ENCODE assay signal across 14 cellular contexts in the genomic region with DNA sequence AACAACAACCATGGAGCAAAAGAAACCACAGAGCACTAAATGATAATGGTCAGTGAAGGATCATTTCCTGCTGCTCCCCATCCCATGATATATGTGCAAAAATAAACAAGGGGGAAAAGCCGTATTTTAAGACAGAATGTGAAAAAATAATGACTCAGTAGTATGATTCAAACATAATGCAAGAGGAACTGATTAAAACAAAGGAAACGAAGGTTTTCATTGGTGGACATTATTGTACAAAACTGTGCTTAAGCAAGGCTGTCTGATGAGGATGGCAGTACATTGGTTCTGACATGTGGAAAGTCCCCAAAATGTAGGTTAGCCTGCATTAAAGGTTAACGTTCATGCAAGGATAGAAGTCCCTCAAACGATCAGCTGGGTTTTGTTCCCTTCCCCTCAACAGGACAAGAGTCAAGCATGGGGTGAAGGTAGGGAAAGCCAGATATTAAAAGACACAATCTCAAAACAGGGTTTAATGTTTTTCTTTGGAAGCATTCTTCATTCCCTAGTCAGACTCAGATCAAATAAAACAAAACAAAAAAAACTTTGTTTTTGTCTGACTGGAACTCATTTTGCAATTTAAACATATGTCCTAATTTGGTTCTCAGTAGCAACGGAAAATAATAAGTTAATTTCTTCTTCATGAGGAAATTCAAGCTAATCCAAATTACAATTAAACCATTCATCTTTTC. TPM values are rescaled to one million over a fixed set of nuclear protein-coding genes. Genes with fewer than 3 reads are reported as not detected.
DNase-seq lines count a peak whose midpoint lies in the region; ATAC-seq and TF ChIP-seq lines count a peak whose summit lies in the region.
"Had no signal": no experiment of that assay in that cellular context is flagged by ENCODE, and none has a peak within 500 bp of the region (broad histone marks: within the 10 kb centered on the region; RNA-seq: fewer than 3 reads in every experiment).

No MANE protein-coding gene starts in this region.

- H3K9me3 Mint-ChIP-seq in chondrocyte (ENCODE audit: low read depth) (no peaks in the 10 kb centered on the region), nephron (no peaks in the 10 kb centered on the region)
- no peaks in the 10 kb centered on the region for H3K9me3 Mint-ChIP-seq in activated T-cell treated with anti-CD3 and anti-CD28 coated beads, Interleukin-2, amount 50 U/mL, for 24 hours

- H3K27me3 Mint-ChIP-seq in chondrocyte (ENCODE audit: low read depth) = peaks cover 2% of the 10 kb centered on the region
- H3K27me3 Mint-ChIP-seq in nephron (ENCODE audit: low read depth) = peaks cover 4% of the 10 kb centered on the region
- H3K27me3 Mint-ChIP-seq in activated T-cell treated with anti-CD3 and anti-CD28 coated beads, Interleukin-2, amount 50 U/mL, for 24 hours = no peaks in the 10 kb centered on the region

- POLR2A ChIA-PET in BJ (lab: Charles Lee) = no interaction called here

- H3K4me3 Mint-ChIP-seq in chondrocyte (ENCODE audit: unreplicated experiment) (peak overlapping the region; percentile 5), nephron (no peak overlapping the region)
- no peak overlapping the region for H3K4me3 Mint-ChIP-seq in activated T-cell treated with anti-CD3 and anti-CD28 coated beads, Interleukin-2, amount 50 U/mL, for 24 hours

- no peak overlapping the region; the same call in 1 of the 2 replicates for H3K4me3 ChIP-seq in BJ (ENCODE audit: low read depth, low read length)
- H3K4me3 ChIP-seq: stomach had no signal

- ATAC-seq in HG03159 (IDR thresholded peaks at IDR 0.05; ENCODE audit: unreplicated experiment) (no peak), GM21529 (IDR thresholded peaks at IDR 0.05; ENCODE audit: unreplicated experiment) (no peak)

- peak overlapping the region; percentile 76 for H3K27ac Mint-ChIP-seq in chondrocyte (ENCODE audit: unreplicated experiment)
- H3K27ac Mint-ChIP-seq in nephron = peak overlapping the region in 2 of 3 experiments; percentile 9 to 46
- no peak overlapping the region for H3K27ac Mint-ChIP-seq in activated T-cell treated with anti-CD3 and anti-CD28 coated beads, Interleukin-2, amount 50 U/mL, for 24 hours

- CTCF ChIA-PET in BJ (lab: Yijun Ruan, JAX) = interaction anchor here (1.1 kb wide), 1 partner anchor 40 kb away, joined by 3 read pairs; no protein-coding TSS in a partner anchor

- DNase-seq in BJ (ENCODE audit: low read depth) (peak; percentile 54), M059J (ENCODE audit: low read depth) (peak; percentile 71), chondrocyte (ENCODE audit: low spot score) (no peak)
- DNase-seq in activated T-cell treated with anti-CD3 and anti-CD28 coated beads, Interleukin-2, amount 50 U/mL, for 24 hours = no peak
- DNase-seq in NK-92 treated with Interleukin-12 subunit alpha and Interleukin-12 subunit beta, amount 100 ng/mL, for 24 hours (lab: John Stamatoyannopoulos, UW) = no peak
- DNase-seq: mesendoderm; NCI-H1092 treated with DMSO at 0.1 percent for 48 hours; NCI-H446; stimulated activated CD4-positive, alpha-beta T cell treated with anti-CD3 and anti-CD28 coated beads, Interleukin-2, amount 100 ng/mL, for 48 hours; stomach had no signal

- no peaks in the 10 kb centered on the region for H3K36me3 ChIP-seq in BJ (ENCODE audit: control insufficient read depth, insufficient read depth, low read length)
- H3K36me3 ChIP-seq: stomach had no signal

- peaks cover 2% of the 10 kb centered on the region; the same call in 1 of the 2 replicates for H3K27me3 ChIP-seq in BJ (ENCODE audit: control insufficient read depth, insufficient read depth, low read length)
- H3K27me3 ChIP-seq: stomach had no signal

- TF ChIP-seq CTCF in BJ (IDR thresholded peaks at IDR 0.05; ENCODE audit: insufficient read depth, low read depth, low read length) (no peak), chondrocyte (IDR thresholded peaks at IDR 0.05) (no peak), nephron (IDR thresholded peaks at IDR 0.05; ENCODE audit: unreplicated experiment in 3 of 3) (no peak)

- H3K36me3 Mint-ChIP-seq in chondrocyte (ENCODE audit: low read depth) (no peaks in the 10 kb centered on the region), nephron (ENCODE audit: low read depth) (no peaks in the 10 kb centered on the region)
- no peaks in the 10 kb centered on the region for H3K36me3 Mint-ChIP-seq in activated T-cell treated with anti-CD3 and anti-CD28 coated beads, Interleukin-2, amount 50 U/mL, for 24 hours (ENCODE audit: low read depth)

- H3K4me1 Mint-ChIP-seq in chondrocyte (ENCODE audit: low read depth) (peaks cover 24% of the 10 kb centered on the region), nephron (peaks cover 5% of the 10 kb centered on the region)
- H3K4me1 Mint-ChIP-seq in activated T-cell treated with anti-CD3 and anti-CD28 coated beads, Interleukin-2, amount 50 U/mL, for 24 hours (ENCODE audit: low read depth) = peaks cover 12% of the 10 kb centered on the region

RNA-seq across cellular contexts. Expression of a gene that starts 26.2 kb away (rescaled TPM):
- not detected in 2 replicates for polyA plus RNA-seq in BJ (2011; rRNA removed)
- polyA minus RNA-seq in BJ (2011; rRNA and poly(A)+ RNA removed) = not detected in 2 replicates
- total RNA-seq in M059J (2014; rRNA removed; shearing (Covaris generic)) = not detected in 2 replicates
- 0.07 TPM in 1 of 3 replicates, not detected in the others for total RNA-seq in chondrocyte
- total RNA-seq: pulmonary artery endothelial cell had no signal
- polyA plus RNA-seq: stomach had no signal

Comparison
In these comparisons a context has a peak if more than half of its experiments do, and no peak if none do; other contexts are left out.
1. DNase-seq: peak in BJ (single experiment) and M059J (single experiment); none in chondrocyte (single experiment), activated T-cell treated with anti-CD3 and anti-CD28 coated beads, Interleukin-2, amount 50 U/mL, for 24 hours (single experiment) and NK-92 treated with Interleukin-12 subunit alpha and Interleukin-12 subunit beta, amount 100 ng/mL, for 24 hours (single experiment).